Comparison of ENCODE assay signal across 25 cellular contexts in genomic region chr2:105682401-105682800, GRCh38.
"Had no signal": no experiment of that assay in that cellular context is flagged by ENCODE, and none has a peak within 500 bp of the region (broad histone marks: within the 10 kb centered on the region; RNA-seq: fewer than 3 reads in every experiment).

No MANE protein-coding gene starts in this region.

- FAIRE-seq: urothelium cell line had no signal

- H3K9me3 ChIP-seq: mucosa of descending colon, sigmoid colon, stomach, transverse colon had no signal

- H3K4me3 ChIP-seq: mucosa of descending colon, sigmoid colon, smooth muscle cell, stomach, transverse colon had no signal

- ATAC-seq: activated CD8-positive, alpha-beta memory T cell treated with anti-CD3 and anti-CD28 coated beads, Interleukin-2, amount 10 ng/mL, durations not matched to agents 7 days and 5 days; activated CD8-positive, alpha-beta T cell treated with anti-CD3 and anti-CD28 coated beads for 36 hours; mucosa of descending colon; stimulated activated memory B cell treated with anti-CD40 and anti-IgM and Interleukin-4, amounts not matched to agents 10 μg/mL and 1 μg/mL and 100 μg/mL, for 72 hours had no signal

- DNase-seq: activated CD4-positive, alpha-beta T cell treated with anti-CD3 and anti-CD28 coated beads for 4 hours; activated CD4-positive, CD25-positive, alpha-beta regulatory T cell; activated CD8-positive, alpha-beta memory T cell treated with anti-CD3 and anti-CD28 coated beads, Interleukin-2, amount 10 ng/mL, durations not matched to agents 7 days and 5 days; activated CD8-positive, alpha-beta T cell treated with anti-CD3 and anti-CD28 coated beads for 36 hours; activated effector memory CD4-positive, alpha-beta T cell treated with anti-CD3 and anti-CD28 coated beads, Interleukin-2, amount 50 U/mL, for 16 hours; activated naive CD4-positive, alpha-beta T cell treated with anti-CD3 and anti-CD28 coated beads, Interleukin-2, amount 10 ng/mL, durations not matched to agents 7 days and 5 days; activated T-cell treated with anti-CD3 and anti-CD28 coated beads for 4 hours; cerebellar nuclear complex; cortex of kidney; endodermal cell; foreskin fibroblast; islet precursor cell; left cardiac atrium; mucosa of descending colon; nephron progenitor cell; occipital lobe; sigmoid colon; stimulated activated CD4-positive, alpha-beta T cell treated with anti-CD3 and anti-CD28 coated beads, Interleukin-15, amount 100 ng/mL, for 24 hours; stomach; T-helper 17 cell; transverse colon had no signal

- H3K4me1 ChIP-seq: sigmoid colon, stomach, transverse colon had no signal

- H3K36me3 ChIP-seq: sigmoid colon, stomach, transverse colon had no signal

- H3K27ac ChIP-seq: epithelial cell of prostate, sigmoid colon, stomach, transverse colon had no signal

- H3K4me2 ChIP-seq: smooth muscle cell had no signal

- H3K27me3 ChIP-seq: sigmoid colon, stomach, transverse colon had no signal
